ENCODE assay signal across 1 cellular context in genomic region chr22:29394931-29395581, GRCh38.
A peak's percentile ranks its signal among the peaks of the same experiment; 100 is the strongest.
TF ChIP-seq lines count a peak whose summit lies in the region.

No MANE protein-coding gene starts in this region.

TF ChIP-seq in HepG2, 621 proteins besides CTCF, POLR2A, EP300 and RAD21 (continued from another document and continues in another):
- TF ChIP-seq CSRNP1 (CRISPR knock-in tag; IDR thresholded peaks at IDR 0.05) (no peak), HMGXB4 (CRISPR knock-in tag; IDR thresholded peaks at IDR 0.05; ENCODE audit: borderline replicate concordance in 1 of 2, low read depth in 1 of 2) (peak in 1 of 2 experiments; percentile 48; a peak in 1 of 4 replicates), MNT (IDR thresholded peaks at IDR 0.05) (no peak), KDM4B (CRISPR knock-in tag; IDR thresholded peaks at IDR 0.05) (no peak), TCF12 (IDR thresholded peaks at IDR 0.05) (no peak), TCF12 (CRISPR knock-in tag; IDR thresholded peaks at IDR 0.05) (no peak), SNAI1 (CRISPR knock-in tag; IDR thresholded peaks at IDR 0.05; ENCODE audit: borderline replicate concordance) (no peak), ZSCAN12 (CRISPR knock-in tag; IDR thresholded peaks at IDR 0.05) (no peak), KDM2A (CRISPR knock-in tag; IDR thresholded peaks at IDR 0.05; ENCODE audit: borderline replicate concordance, low read depth) (0 out of 2 replicates have a peak, but pooled peaks have one; percentile 17), KLF12 (CRISPR knock-in tag; IDR thresholded peaks at IDR 0.05; ENCODE audit: borderline replicate concordance) (no peak), ZNF652 (CRISPR knock-in tag; IDR thresholded peaks at IDR 0.05; ENCODE audit: borderline replicate concordance, low read depth) (peak; percentile 11; the same call in 1 of the 2 replicates), ZNF326 (CRISPR knock-in tag; IDR thresholded peaks at IDR 0.05; ENCODE audit: borderline replicate concordance) (no peak), IKZF4 (CRISPR knock-in tag; IDR thresholded peaks at IDR 0.05; ENCODE audit: borderline replicate concordance, low read depth, not compliant biosample characterization) (no peak), NPAS2 (CRISPR knock-in tag; IDR thresholded peaks at IDR 0.05; ENCODE audit: borderline replicate concordance) (no peak), DNMT1 (CRISPR knock-in tag; IDR thresholded peaks at IDR 0.05) (no peak), MXI1 (IDR thresholded peaks at IDR 0.05; ENCODE audit: borderline replicate concordance, low read depth, low read length) (no peak), ZNF607 (CRISPR knock-in tag; IDR thresholded peaks at IDR 0.05; ENCODE audit: borderline replicate concordance) (no peak), ZNF256 (CRISPR knock-in tag; conservative IDR thresholded peaks at IDR 0.05) (no peak), PHB2 (IDR thresholded peaks at IDR 0.05; ENCODE audit: partially characterized antibody) (no peak), HOMEZ (CRISPR knock-in tag; IDR thresholded peaks at IDR 0.05; ENCODE audit: low read depth) (no peak), SNAPC2 (CRISPR knock-in tag; IDR thresholded peaks at IDR 0.05) (no peak), JDP2 (CRISPR knock-in tag; IDR thresholded peaks at IDR 0.05; ENCODE audit: borderline replicate concordance) (no peak), ZUFSP (CRISPR knock-in tag; IDR thresholded peaks at IDR 0.05; ENCODE audit: borderline replicate concordance) (no peak), ATF6 (CRISPR knock-in tag; conservative IDR thresholded peaks at IDR 0.05) (no peak), ZNF10 (CRISPR knock-in tag; IDR thresholded peaks at IDR 0.05; ENCODE audit: borderline replicate concordance, low read depth) (no peak), RXRA (CRISPR knock-in tag; IDR thresholded peaks at IDR 0.05) (no peak), ZBTB38 (CRISPR knock-in tag; IDR thresholded peaks at IDR 0.05) (no peak), ARHGAP35 (CRISPR knock-in tag; IDR thresholded peaks at IDR 0.05; ENCODE audit: borderline replicate concordance) (no peak), EHMT2 (IDR thresholded peaks at IDR 0.05; ENCODE audit: borderline replicate concordance, low read depth, low read length) (no peak), HDAC2 (CRISPR knock-in tag; IDR thresholded peaks at IDR 0.05) (peak; percentile 41; the same call in 1 of the 2 replicates), SRSF4 (IDR thresholded peaks at IDR 0.05; ENCODE audit: low read depth, low read length, poor library complexity, severe bottlenecking) (no peak), SP140L (CRISPR knock-in tag; IDR thresholded peaks at IDR 0.05; ENCODE audit: borderline replicate concordance) (no peak), RBFOX2 (IDR thresholded peaks at IDR 0.05; ENCODE audit: low read depth, low read length) (no peak), ZNF766 (CRISPR knock-in tag; IDR thresholded peaks at IDR 0.05; ENCODE audit: borderline replicate concordance) (no peak), NCOA2 (CRISPR knock-in tag; IDR thresholded peaks at IDR 0.05) (no peak), HNF4A (CRISPR knock-in tag; IDR thresholded peaks at IDR 0.05) (peak; percentile 89), ARNT2 (CRISPR knock-in tag; IDR thresholded peaks at IDR 0.05; ENCODE audit: low read depth) (no peak), RFX1 (IDR thresholded peaks at IDR 0.05) (no peak), ZMAT5 (CRISPR knock-in tag; IDR thresholded peaks at IDR 0.05; ENCODE audit: borderline replicate concordance, low read depth) (no peak), SATB2 (CRISPR knock-in tag; IDR thresholded peaks at IDR 0.05) (no peak), ZNF543 (CRISPR knock-in tag; IDR thresholded peaks at IDR 0.05) (no peak), MEIS2 (CRISPR knock-in tag; IDR thresholded peaks at IDR 0.05) (no peak), ZNF770 (CRISPR knock-in tag; IDR thresholded peaks at IDR 0.05) (no peak), PREB (CRISPR knock-in tag; IDR thresholded peaks at IDR 0.05) (no peak), ZNF335 (CRISPR knock-in tag; IDR thresholded peaks at IDR 0.05) (no peak), CC2D1A (CRISPR knock-in tag; IDR thresholded peaks at IDR 0.05) (no peak), ZNF660 (CRISPR knock-in tag; IDR thresholded peaks at IDR 0.05; ENCODE audit: borderline replicate concordance, low read depth) (no peak), BORCS8-MEF2B (CRISPR knock-in tag; IDR thresholded peaks at IDR 0.05) (no peak), ELF1 (CRISPR knock-in tag; IDR thresholded peaks at IDR 0.05) (no peak), JARID2 (CRISPR knock-in tag; IDR thresholded peaks at IDR 0.05; ENCODE audit: insufficient replicate concordance) (no peak), ZSCAN29 (CRISPR knock-in tag; conservative IDR thresholded peaks at IDR 0.05) (no peak), ZNF670 (CRISPR knock-in tag; IDR thresholded peaks at IDR 0.05; ENCODE audit: borderline replicate concordance) (no peak), TP53 (CRISPR knock-in tag; conservative IDR thresholded peaks at IDR 0.05) (no peak), TCF7 (IDR thresholded peaks at IDR 0.05; ENCODE audit: low read depth) (no peak), KAT2B (IDR thresholded peaks at IDR 0.05; ENCODE audit: borderline replicate concordance, low read depth, low read length) (no peak), ZNF431 (CRISPR knock-in tag; IDR thresholded peaks at IDR 0.05; ENCODE audit: borderline replicate concordance, low read depth) (no peak), SRSF9 (IDR thresholded peaks at IDR 0.05; ENCODE audit: borderline replicate concordance, insufficient read depth, low read depth, low read length, poor library complexity, severe bottlenecking) (no peak), KLF16 (CRISPR knock-in tag; IDR thresholded peaks at IDR 0.05) (0 out of 4 replicates have a peak, but pooled peaks of 1 of the 2 experiments have one; percentile 32), ZNF556 (CRISPR knock-in tag; IDR thresholded peaks at IDR 0.05; ENCODE audit: borderline replicate concordance) (no peak), FOXA3 (CRISPR knock-in tag; IDR thresholded peaks at IDR 0.05) (peak; percentile 16; the same call in 1 of the 2 replicates), ETV5 (CRISPR knock-in tag; IDR thresholded peaks at IDR 0.05; ENCODE audit: borderline replicate concordance) (peak; percentile 22; the same call in 1 of the 2 replicates), FOXA1 (IDR thresholded peaks at IDR 0.05) (no peak), FOXA1 (CRISPR knock-in tag; IDR thresholded peaks at IDR 0.05) (no peak), ISL2 (CRISPR knock-in tag; IDR thresholded peaks at IDR 0.05) (no peak), ZBTB7B (CRISPR knock-in tag; IDR thresholded peaks at IDR 0.05) (no peak), NR2F2 (IDR thresholded peaks at IDR 0.05; ENCODE audit: borderline replicate concordance, low read depth) (no peak), TBL1XR1 (IDR thresholded peaks at IDR 0.05; ENCODE audit: borderline replicate concordance, low read length, partially characterized antibody) (no peak)
